Comparison of ENCODE assay signal across 11 cellular contexts in the genomic region with DNA sequence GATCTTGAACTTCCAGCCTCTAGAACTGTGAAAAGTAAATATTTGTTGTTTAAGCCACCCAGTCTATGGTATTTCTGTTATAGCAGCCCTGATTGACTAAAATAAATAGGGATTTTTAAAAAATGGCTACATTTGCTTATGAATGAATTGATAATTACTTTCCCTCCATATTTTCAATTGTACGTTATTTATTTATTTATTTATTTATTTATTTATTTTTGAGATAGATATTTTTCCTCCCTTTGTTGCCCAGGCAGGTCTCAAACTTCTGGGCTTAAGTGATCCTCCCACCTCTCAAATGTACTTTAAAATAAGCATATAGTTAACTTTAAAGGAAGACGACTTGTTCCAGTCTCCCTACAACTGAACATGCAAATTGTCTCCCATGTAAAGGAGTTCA.
"Had no signal": no experiment of that assay in that cellular context is flagged by ENCODE, and none has a peak within 500 bp of the region (broad histone marks: within the 10 kb centered on the region; RNA-seq: fewer than 3 reads in every experiment).

No MANE protein-coding gene starts in this region.

- H3K4me3 Mint-ChIP-seq: HFFc6, IgD-negative memory B cell had no signal

- H3K9me3 ChIP-seq: HAP-1 had no signal

- H2AFZ ChIP-seq: GM23248 had no signal

- ATAC-seq: HepG2 had no signal

- H3K4me1 ChIP-seq: HAP-1 had no signal

- H3K9me3 Mint-ChIP-seq: HFFc6 had no signal

- H3K27ac ChIP-seq: GM23248, HL-60, KMS-11 had no signal

- FAIRE-seq: HepG2 had no signal

- H3K27ac Mint-ChIP-seq: HFFc6, IgD-negative memory B cell had no signal

- H3K4me3 ChIP-seq: GM23248, HAP-1 had no signal

- H3K36me3 ChIP-seq: HAP-1 had no signal

- H3K36me3 Mint-ChIP-seq: IgD-negative memory B cell had no signal

- H3K4me2 ChIP-seq: KMS-11 had no signal

- H3K9ac ChIP-seq: GM23248, KMS-11 had no signal

- H3K4me1 Mint-ChIP-seq: IgD-negative memory B cell had no signal

- DNase-seq: GM23248, GOT3, H7, HFFc6, Karpas-422, KBM-7 had no signal
